ENCODE assay signal across 8 cellular contexts in genomic region chr17:66829386-66829864, GRCh38. TPM values are rescaled to one million over a fixed set of nuclear protein-coding genes. Genes with fewer than 3 reads are reported as not detected.
A peak's percentile ranks its signal among the peaks of the same experiment; 100 is the strongest.
DNase-seq lines count a peak whose midpoint lies in the region; ATAC-seq and TF ChIP-seq lines count a peak whose summit lies in the region.

No MANE protein-coding gene starts in this region.

- intact Hi-C loops in stomach (cut with DNase I; ENCODE audit: low total_unique reads) = no loop called here

- no peaks in the 10 kb centered on the region for H3K4me1 Mint-ChIP-seq in HFFc6 (ENCODE audit: low read depth)
- H3K4me1 Mint-ChIP-seq in activated CD8-positive, alpha-beta T cell treated with anti-CD3 and anti-CD28 coated beads, Interleukin-2, amount 10 ng/mL, durations not matched to agents 7 days and 5 days (ENCODE audit: low read depth) = peaks cover 5% of the 10 kb centered on the region
- peaks cover 5% of the 10 kb centered on the region for H3K4me1 Mint-ChIP-seq in stimulated activated memory B cell treated with anti-CD40 and anti-IgM and Interleukin-4, amounts not matched to agents 10 μg/mL and 1 μg/mL and 100 μg/mL, for 72 hours

- no peak for TF ChIP-seq POLR2A in stomach (IDR thresholded peaks at IDR 0.05)

- H3K27ac ChIP-seq in iPS DF 6.9 (ENCODE audit: low read length) = no peak overlapping the region
- H3K27ac ChIP-seq in stomach = no peak overlapping the region

- H3K27me3 ChIP-seq in iPS DF 6.9 (ENCODE audit: control insufficient read depth, insufficient read depth, low read length) (no peaks in the 10 kb centered on the region; the same call in 1 of the 2 replicates), stomach (peaks cover 0 to 74% (median 23%) of the 10 kb centered on the region in 3 donors)

- H3K4me3 ChIP-seq in AG09309 (ENCODE audit: control insufficient read depth, low read depth, low read length) (no peak overlapping the region), iPS DF 6.9 (ENCODE audit: low read length) (no peak overlapping the region), stomach (no peak overlapping the region)

- no peak for TF ChIP-seq CTCF in AG09309 (IDR thresholded peaks at IDR 0.05; ENCODE audit: control insufficient read depth, insufficient read depth, low read depth, low read length, missing control alignments)
- no peak for TF ChIP-seq CTCF in HFFc6 (IDR thresholded peaks at IDR 0.05)
- TF ChIP-seq CTCF in stomach (IDR thresholded peaks at IDR 0.05) = no peak

- H3K36me3 ChIP-seq in iPS DF 6.9 (ENCODE audit: control insufficient read depth, insufficient read depth, low read length) = no peaks in the 10 kb centered on the region
- H3K36me3 ChIP-seq in stomach = no peaks in the 10 kb centered on the region

- DNase-seq in AG09309 (ENCODE audit: low read depth) (peak; percentile 10), HFFc6 (peak; percentile 26), iPS DF 6.9 (ENCODE audit: low read depth, low spot score) (peak; percentile 61), stomach (peak; percentile 52), NCI-H187 (lab: John Stamatoyannopoulos, UW) (no peak)
- peak; percentile 48 for DNase-seq in activated CD8-positive, alpha-beta T cell treated with anti-CD3 and anti-CD28 coated beads, Interleukin-2, amount 10 ng/mL, durations not matched to agents 7 days and 5 days

- TF ChIP-seq EP300 in stomach (IDR thresholded peaks at IDR 0.05) = no peak

- H3K27ac Mint-ChIP-seq in HFFc6 = no peak overlapping the region
- H3K27ac Mint-ChIP-seq in activated CD8-positive, alpha-beta T cell treated with anti-CD3 and anti-CD28 coated beads, Interleukin-2, amount 10 ng/mL, durations not matched to agents 7 days and 5 days = no peak overlapping the region
- no peak overlapping the region for H3K27ac Mint-ChIP-seq in stimulated activated memory B cell treated with anti-CD40 and anti-IgM and Interleukin-4, amounts not matched to agents 10 μg/mL and 1 μg/mL and 100 μg/mL, for 72 hours

- H3K9me3 ChIP-seq in iPS DF 6.9 (ENCODE audit: control insufficient read depth, insufficient read depth, low read length) = no peaks in the 10 kb centered on the region
- no peaks in the 10 kb centered on the region for H3K9me3 ChIP-seq in stomach

- POLR2A ChIA-PET in activated CD8-positive, alpha-beta T cell treated with anti-CD3 and anti-CD28 coated beads, Interleukin-2, amount 10 ng/mL, durations not matched to agents 7 days and 5 days (lab: Charles Lee) = no interaction called here

- CTCF ChIA-PET in activated CD8-positive, alpha-beta T cell treated with anti-CD3 and anti-CD28 coated beads, Interleukin-2, amount 10 ng/mL, durations not matched to agents 7 days and 5 days (lab: Charles Lee) = no interaction called here

- peaks cover 15% of the 10 kb centered on the region for H3K27me3 Mint-ChIP-seq in HFFc6 (ENCODE audit: insufficient read depth)
- H3K27me3 Mint-ChIP-seq in activated CD8-positive, alpha-beta T cell treated with anti-CD3 and anti-CD28 coated beads, Interleukin-2, amount 10 ng/mL, durations not matched to agents 7 days and 5 days (ENCODE audit: low read depth) = peaks cover 44% of the 10 kb centered on the region
- peaks cover 50% of the 10 kb centered on the region for H3K27me3 Mint-ChIP-seq in stimulated activated memory B cell treated with anti-CD40 and anti-IgM and Interleukin-4, amounts not matched to agents 10 μg/mL and 1 μg/mL and 100 μg/mL, for 72 hours

- no CpG with 5 or more reads among the region's 18 CpGs for WGBS in iPS DF 6.9 (ENCODE audit: insufficient coverage, insufficient read length)
- WGBS in stomach, 5 donors = 4 to 9% (median 8%) methylated on average over 18 of the region's 18 CpGs

- no peak overlapping the region for H3K4me3 Mint-ChIP-seq in HFFc6
- H3K4me3 Mint-ChIP-seq in activated CD8-positive, alpha-beta T cell treated with anti-CD3 and anti-CD28 coated beads, Interleukin-2, amount 10 ng/mL, durations not matched to agents 7 days and 5 days = no peak overlapping the region
- H3K4me3 Mint-ChIP-seq in stimulated activated memory B cell treated with anti-CD40 and anti-IgM and Interleukin-4, amounts not matched to agents 10 μg/mL and 1 μg/mL and 100 μg/mL, for 72 hours = no peak overlapping the region

- H3K9me3 Mint-ChIP-seq in HFFc6 = no peaks in the 10 kb centered on the region
- H3K9me3 Mint-ChIP-seq in activated CD8-positive, alpha-beta T cell treated with anti-CD3 and anti-CD28 coated beads, Interleukin-2, amount 10 ng/mL, durations not matched to agents 7 days and 5 days (ENCODE audit: insufficient read depth) = no peaks in the 10 kb centered on the region
- peaks cover 3% of the 10 kb centered on the region for H3K9me3 Mint-ChIP-seq in stimulated activated memory B cell treated with anti-CD40 and anti-IgM and Interleukin-4, amounts not matched to agents 10 μg/mL and 1 μg/mL and 100 μg/mL, for 72 hours

- peak; percentile 65 for ATAC-seq in activated CD8-positive, alpha-beta T cell treated with anti-CD3 and anti-CD28 coated beads, Interleukin-2, amount 10 ng/mL, durations not matched to agents 7 days and 5 days
- no peak for ATAC-seq in stimulated activated memory B cell treated with anti-CD40 and anti-IgM and Interleukin-4, amounts not matched to agents 10 μg/mL and 1 μg/mL and 100 μg/mL, for 72 hours
- ATAC-seq in GM21576 (IDR thresholded peaks at IDR 0.05; ENCODE audit: unreplicated experiment) = no peak

- H3K36me3 Mint-ChIP-seq in HFFc6 (ENCODE audit: low read depth) = no peaks in the 10 kb centered on the region
- H3K36me3 Mint-ChIP-seq in activated CD8-positive, alpha-beta T cell treated with anti-CD3 and anti-CD28 coated beads, Interleukin-2, amount 10 ng/mL, durations not matched to agents 7 days and 5 days (ENCODE audit: low read depth) = no peaks in the 10 kb centered on the region
- H3K36me3 Mint-ChIP-seq in stimulated activated memory B cell treated with anti-CD40 and anti-IgM and Interleukin-4, amounts not matched to agents 10 μg/mL and 1 μg/mL and 100 μg/mL, for 72 hours = no peaks in the 10 kb centered on the region

- peaks cover 3% of the 10 kb centered on the region; the same call in 1 of the 2 replicates for H3K4me1 ChIP-seq in iPS DF 6.9 (ENCODE audit: control insufficient read depth, insufficient read depth, low read length)
- peaks cover 0 to 6% (median 0%) of the 10 kb centered on the region in 4 donors for H3K4me1 ChIP-seq in stomach

RNA-seq across cellular contexts. Expression of gene CACNG5, which starts 5.5 kb away (rescaled TPM):
- not detected for total RNA-seq in HFFc6 (2021; fragmentation: NEBNext Ultra II Directional; extraction: Animal tissue kit (Norgen Biotek cat#: 25700))
- total RNA-seq in activated CD8-positive, alpha-beta T cell treated with anti-CD3 and anti-CD28 coated beads, Interleukin-2, amount 10 ng/mL, durations not matched to agents 7 days and 5 days = not detected
- total RNA-seq in stomach = not detected
- polyA plus RNA-seq in stomach = not detected

Comparison
In these comparisons a context has a peak if more than half of its experiments do, and no peak if none do; other contexts are left out.
1. DNase-seq: peak in AG09309 (single experiment), HFFc6 (single experiment), activated CD8-positive, alpha-beta T cell treated with anti-CD3 and anti-CD28 coated beads, Interleukin-2, amount 10 ng/mL, durations not matched to agents 7 days and 5 days (single experiment), iPS DF 6.9 (single experiment) and stomach (single experiment); none in NCI-H187 (0 of 2).